In the genomic region with DNA sequence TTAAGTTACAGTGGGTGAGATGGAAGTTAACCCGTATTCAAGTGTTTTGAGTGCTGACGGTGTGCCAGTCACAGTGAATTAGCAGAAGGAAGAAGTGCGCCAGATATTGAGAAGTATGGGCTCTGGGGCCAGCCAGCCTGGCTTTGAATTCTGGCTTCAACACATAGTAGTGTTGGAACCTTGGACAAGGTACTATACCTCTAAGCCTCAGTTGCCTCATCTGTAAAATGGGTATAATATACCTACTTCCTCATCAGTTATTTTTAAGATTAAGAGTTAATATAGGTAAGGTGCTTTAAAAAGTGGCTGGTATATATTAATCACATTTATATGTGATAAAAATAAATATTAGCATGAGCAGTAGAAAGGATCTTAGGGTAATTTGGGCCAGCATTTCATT, we compare ENCODE assay signal across 18 cellular contexts. TPM values are rescaled to one million over a fixed set of nuclear protein-coding genes. Genes with fewer than 3 reads are reported as not detected.
DNase-seq lines count a peak whose midpoint lies in the region; ATAC-seq, FAIRE-seq and TF ChIP-seq lines count a peak whose summit lies in the region.
"Had no signal": no experiment of that assay in that cellular context is flagged by ENCODE, and none has a peak within 500 bp of the region (broad histone marks: within the 10 kb centered on the region; RNA-seq: fewer than 3 reads in every experiment).

No MANE protein-coding gene starts in this region.

- BruUV-seq in K562 (replicated peaks; lab: Mats Ljungman, UMichigan), result no TSS peak

- H3K36me3 ChIP-seq in cardiac muscle cell (no peaks in the 10 kb centered on the region), K562 (ENCODE audit: control insufficient read depth, insufficient read depth, low read length) (no peaks in the 10 kb centered on the region), neural progenitor cell (no peaks in the 10 kb centered on the region)

- H3K9me1 ChIP-seq in K562 (ENCODE audit: control insufficient read depth, insufficient read depth, low read length), result peaks cover 3% of the 10 kb centered on the region

- DNase-seq in cardiac muscle cell (ENCODE audit: low read depth in 1 of 2, low spot score in 1 of 2) (no peak), left cardiac atrium (no peak), K562 (ENCODE audit: extremely low read depth in 1 of 4, low spot score in 3 of 4) (no peak), neural progenitor cell (ENCODE audit: low spot score) (no peak), NCI-H2107 (lab: John Stamatoyannopoulos, UW) (no peak)
- DNase-seq: Caco-2, DMS153, HCEC 1CT, KBM-7, NCI-H1048, NCI-H1436 treated with DMSO at 0.1 percent for 48 hours, NCI-H2029 treated with DMSO at 0.1 percent for 48 hours, NCI-H524 treated with DMSO at 0.1 percent for 48 hours had no signal

- FAIRE-seq in K562 (lab: Jason Lieb, UNC), result no peak
- FAIRE-seq: GM12892 had no signal

- TF ChIP-seq POLR2A in K562 (conservative IDR thresholded peaks at IDR 0.05), result no peak

- peaks cover 2% of the 10 kb centered on the region for H3K27me3 Mint-ChIP-seq in neural progenitor cell (ENCODE audit: insufficient read depth, low read depth)

- ATAC-seq in left cardiac atrium, result no peak
- no peak for ATAC-seq in K562
- ATAC-seq in HG03442 (IDR thresholded peaks at IDR 0.05; ENCODE audit: unreplicated experiment), result no peak
- ATAC-seq in GM18502 (IDR thresholded peaks at IDR 0.05; ENCODE audit: poor library complexity, unreplicated experiment), result no peak

- H3K9ac ChIP-seq in K562 (ENCODE audit: insufficient read depth in 1 of 2, low read depth in 2 of 2, low read length in 2 of 2), result no peak overlapping the region
- no peak overlapping the region for H3K9ac ChIP-seq in neural progenitor cell

- WGBS in K562 (ENCODE audit: insufficient coverage, low coverage, missing lambda C conversion rate), result 92% methylated on average over 3 of the region's 3 CpGs

- no peak overlapping the region for H3K4me2 ChIP-seq in K562 (ENCODE audit: insufficient read depth, low read length)
- H3K4me2 ChIP-seq in neural progenitor cell, result no peak overlapping the region

- in situ Hi-C loops in K562 (cut with MboI), result no loop called here

- H3F3A ChIP-seq in neural progenitor cell (ENCODE audit: low read depth), result peaks cover 6% of the 10 kb centered on the region

- H3K27ac Mint-ChIP-seq in neural progenitor cell, result peak overlapping the region; percentile 11

- intact Hi-C loops in left cardiac atrium (cut with DNase I) (no loop called here), K562 (cut with micrococcal nuclease) (no loop called here)

- no peaks in the 10 kb centered on the region for H3K9me3 Mint-ChIP-seq in neural progenitor cell

- H3K27me3 ChIP-seq in cardiac muscle cell (no peaks in the 10 kb centered on the region), K562 (ENCODE audit: control insufficient read depth in 2 of 2, insufficient read depth in 2 of 2, low read length in 2 of 2) (no peaks in the 10 kb centered on the region), neural progenitor cell (no peaks in the 10 kb centered on the region)

- no peak for TF ChIP-seq RAD21 in K562 (CRISPR knock-in tag; conservative IDR thresholded peaks at IDR 0.05 in 1 of 2, IDR thresholded peaks at IDR 0.05 in 1 of 2)

- no peaks in the 10 kb centered on the region for H3K79me2 ChIP-seq in K562 (ENCODE audit: control insufficient read depth, insufficient read depth, low read length)
- no peaks in the 10 kb centered on the region for H3K79me2 ChIP-seq in neural progenitor cell (ENCODE audit: low read depth)

- no peak overlapping the region for H3K4me3 Mint-ChIP-seq in neural progenitor cell
- H3K4me3 Mint-ChIP-seq: CD14-positive monocyte had no signal

- TF ChIP-seq CTCF in cardiac muscle cell (IDR thresholded peaks at IDR 0.05; ENCODE audit: low read depth, low read length) (no peak), K562 (IDR thresholded peaks at IDR 0.05 in 2 of 3, conservative IDR thresholded peaks at IDR 0.05 in 1 of 3; ENCODE audit: insufficient read depth in 2 of 3, low read depth in 1 of 3, low read length in 3 of 3) (no peak), neural progenitor cell (IDR thresholded peaks at IDR 0.05) (no peak)

- no peak for TF ChIP-seq EP300 in K562 (IDR thresholded peaks at IDR 0.05; ENCODE audit: low read length)

- no peaks in the 10 kb centered on the region for H3K36me3 Mint-ChIP-seq in neural progenitor cell

- POLR2A ChIA-PET in K562 (lab: Yijun Ruan, JAX), result interaction anchor here (1.2 to 1.6 kb wide), 2 partner anchors 17 to 45 kb away, joined by 4 read pairs; partner anchors contain the start of gene ZNF76

- H4K20me1 ChIP-seq in K562 (replicated peaks; ENCODE audit: control insufficient read depth, insufficient read depth, low read length), result no peaks in the 10 kb centered on the region
- H4K20me1 ChIP-seq in neural progenitor cell (ENCODE audit: low read depth), result peaks cover 4% of the 10 kb centered on the region

- peaks cover 12% of the 10 kb centered on the region for H3K4me1 Mint-ChIP-seq in neural progenitor cell

- H2AFZ ChIP-seq in K562 (ENCODE audit: low read depth, low read length), result no peak overlapping the region
- no peak overlapping the region for H2AFZ ChIP-seq in neural progenitor cell (replicated peaks)

- H3K9me3 ChIP-seq in cardiac muscle cell (ENCODE audit: low read depth), result no peaks in the 10 kb centered on the region
- no peaks in the 10 kb centered on the region for H3K9me3 ChIP-seq in K562 (replicated peaks; ENCODE audit: control insufficient read depth, insufficient read depth, low read depth, low read length)
- H3K9me3 ChIP-seq in neural progenitor cell (ENCODE audit: low read depth), result no peaks in the 10 kb centered on the region
- H3K9me3 ChIP-seq: Caco-2 had no signal

- H3K27ac ChIP-seq in cardiac muscle cell (peak overlapping the region; percentile 86), K562 (ENCODE audit: extremely low read depth, low read depth, low read length) (no peak overlapping the region), neural progenitor cell (no peak overlapping the region)

- H3K4me1 ChIP-seq in cardiac muscle cell (ENCODE audit: low read depth) (peaks cover 19% of the 10 kb centered on the region), K562 (replicated peaks in 1 of 2; ENCODE audit: control insufficient read depth in 2 of 2, insufficient read depth in 2 of 2, low read length in 2 of 2) (no peaks in the 10 kb centered on the region; a peak in 1 of 5 replicates), neural progenitor cell (no peaks in the 10 kb centered on the region)
- H3K4me1 ChIP-seq: Caco-2 had no signal

- CTCF ChIA-PET in K562 (lab: Yijun Ruan, JAX; ENCODE audit: low intra/inter-chr PET ratio), result no interaction called here

- H3K4me3 ChIP-seq in cardiac muscle cell, result no peak overlapping the region
- H3K4me3 ChIP-seq in K562, result no peak overlapping the region
- H3K4me3 ChIP-seq in neural progenitor cell, result no peak overlapping the region
- H3K4me3 ChIP-seq: GM23248 had no signal

RNA-seq across cellular contexts. Expression of gene ZNF76, which starts 16.3 kb away (rescaled TPM):
- 26.3 and 46.2 TPM in 2 replicates for total RNA-seq in cardiac muscle cell
- polyA plus RNA-seq in cardiac muscle cell, result 59.6 and 67.5 TPM in 2 replicates
- 10 to 100 TPM; 24.1 to 26.4 TPM for total RNA-seq in left cardiac atrium
- 63.3 and 125 TPM in 2 replicates for total RNA-seq in K562 (2011; cell fraction: chromatin; rRNA removed; ENCODE audit: low replicate concordance)
- total RNA-seq in K562 (2011; cell fraction: nucleolus; rRNA removed), result 52.7 and 67.8 TPM in 2 replicates
- 59.0 and 75.9 TPM in 2 replicates for total RNA-seq in K562 (2011; cell fraction: nucleoplasm; rRNA removed)
- 10.7 and 13.1 TPM in 2 replicates for total RNA-seq in K562 (2014; rRNA removed)
- total RNA-seq in K562 (2014; rRNA removed; fragmentation: Illumina TruSeq; extraction: Trizol), result 3.9 and 4.4 TPM in 2 replicates
- total RNA-seq in K562 (2015; rRNA removed; fragmentation: Illumina TruSeq; extraction: Trizol), result 4.3 and 5.0 TPM in 2 replicates
- 13.1 and 16.0 TPM in 2 replicates for total RNA-seq in K562 (2021)
- 14.9 and 26.5 TPM in 2 replicates for polyA plus RNA-seq in K562 (2011; rRNA removed)
- 13.5 and 17.8 TPM in 2 replicates for polyA plus RNA-seq in K562 (2011; cell fraction: cytosol; rRNA removed)
- polyA plus RNA-seq in K562 (2011; cell fraction: nucleus; rRNA removed), result 121 and 138 TPM in 2 replicates
- 11.7 and 27.2 TPM in 2 replicates for polyA plus RNA-seq in K562 (2012)
- 10.9 and 16.1 TPM in 2 replicates for polyA plus RNA-seq in K562 (2014; fragmentation: Illumina TruSeq; extraction: Trizol)
- polyA plus RNA-seq in K562 (2014; fragmentation: Nextera tagmentation; extraction: Ambion mirVana), result 1 to 10 TPM; 1.2 to 1.3 TPM
- 16.9 and 17.8 TPM in 2 replicates for polyA plus RNA-seq in K562 (2014; rRNA removed)
- 13.5 and 18.6 TPM in 2 replicates for polyA minus RNA-seq in K562 (2011; rRNA and poly(A)+ RNA removed)
- 3.8 and 11.0 TPM in 2 replicates for polyA minus RNA-seq in K562 (2011; cell fraction: cytosol; rRNA and poly(A)+ RNA removed)
- polyA minus RNA-seq in K562 (2011; cell fraction: nucleus; rRNA and poly(A)+ RNA removed), result 18.3 and 27.4 TPM in 2 replicates
- 14.8 and 27.0 TPM in 2 replicates for total RNA-seq in neural progenitor cell (ENCODE audit: low replicate concordance)

RNA-seq across cellular contexts. Expression of gene DEF6, which starts 21.8 kb away (rescaled TPM):
- total RNA-seq in cardiac muscle cell (3.0 and 9.2 TPM in 2 replicates), left cardiac atrium (1 to 10 TPM; 2.5 to 4.7 TPM), K562 (2014; rRNA removed) (42.0 and 43.4 TPM in 2 replicates), K562 (2014; rRNA removed; fragmentation: Illumina TruSeq; extraction: Trizol) (10.0 and 13.5 TPM in 2 replicates), K562 (2015; rRNA removed; fragmentation: Illumina TruSeq; extraction: Trizol) (22.7 and 24.5 TPM in 2 replicates), K562 (2021) (30.9 and 37.8 TPM in 2 replicates), neural progenitor cell (ENCODE audit: low replicate concordance) (0.17 and 0.19 TPM in 2 replicates)
- polyA plus RNA-seq in cardiac muscle cell (2.3 and 5.7 TPM in 2 replicates), K562 (2011; rRNA removed) (27.5 and 42.7 TPM in 2 replicates), K562 (2014; fragmentation: Illumina TruSeq; extraction: Trizol) (15.9 and 22.0 TPM in 2 replicates), K562 (2014; fragmentation: Nextera tagmentation; extraction: Ambion mirVana) (1 to 10 TPM; 1.3 to 1.4 TPM), K562 (2014; rRNA removed) (44.6 and 45.7 TPM in 2 replicates)
- 16.1 and 32.8 TPM in 2 replicates for total RNA-seq in K562 (2011; cell fraction: chromatin; rRNA removed; ENCODE audit: low replicate concordance)
- total RNA-seq in K562 (2011; cell fraction: nucleolus; rRNA removed), result 31.3 and 33.7 TPM in 2 replicates
- 22.9 and 25.3 TPM in 2 replicates for total RNA-seq in K562 (2011; cell fraction: nucleoplasm; rRNA removed)
- 38.6 and 39.4 TPM in 2 replicates for polyA plus RNA-seq in K562 (2011; cell fraction: cytosol; rRNA removed)
- polyA plus RNA-seq in K562 (2011; cell fraction: nucleus; rRNA removed), result 97.0 and 136 TPM in 2 replicates
- polyA plus RNA-seq in K562 (2012), result 23.2 and 45.2 TPM in 2 replicates
- 22.7 and 23.2 TPM in 2 replicates for polyA minus RNA-seq in K562 (2011; rRNA and poly(A)+ RNA removed)
- polyA minus RNA-seq in K562 (2011; cell fraction: cytosol; rRNA and poly(A)+ RNA removed), result 15.9 and 23.3 TPM in 2 replicates
- polyA minus RNA-seq in K562 (2011; cell fraction: nucleus; rRNA and poly(A)+ RNA removed), result 25.7 and 35.2 TPM in 2 replicates
